ENCODE assay signal across 1 cellular context in the genomic region with DNA sequence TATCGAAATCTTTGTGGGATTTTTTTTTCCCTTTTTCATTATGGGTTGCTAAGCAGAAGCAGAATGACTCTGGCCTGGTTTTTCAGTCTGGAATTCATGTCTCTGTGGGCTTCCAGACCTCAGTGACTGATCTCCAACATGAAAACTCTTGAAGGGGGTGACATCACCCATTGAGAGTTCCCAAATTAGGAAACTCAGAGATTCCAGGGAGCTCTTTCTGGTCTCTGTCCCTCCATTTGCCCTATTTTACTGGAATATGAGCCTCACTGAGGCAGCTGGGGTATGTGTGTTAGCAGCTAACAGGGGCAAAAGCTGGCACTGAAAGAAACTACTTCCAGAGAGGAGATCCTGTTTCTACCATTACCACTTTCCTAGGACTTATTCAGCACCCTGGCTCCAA.
TF ChIP-seq lines count a peak whose summit lies in the region.

No MANE protein-coding gene starts in this region.

TF ChIP-seq in GM23338, 12 proteins besides CTCF, POLR2A, EP300 and RAD21 (continued from another document):
- TF ChIP-seq, protein P1, sequence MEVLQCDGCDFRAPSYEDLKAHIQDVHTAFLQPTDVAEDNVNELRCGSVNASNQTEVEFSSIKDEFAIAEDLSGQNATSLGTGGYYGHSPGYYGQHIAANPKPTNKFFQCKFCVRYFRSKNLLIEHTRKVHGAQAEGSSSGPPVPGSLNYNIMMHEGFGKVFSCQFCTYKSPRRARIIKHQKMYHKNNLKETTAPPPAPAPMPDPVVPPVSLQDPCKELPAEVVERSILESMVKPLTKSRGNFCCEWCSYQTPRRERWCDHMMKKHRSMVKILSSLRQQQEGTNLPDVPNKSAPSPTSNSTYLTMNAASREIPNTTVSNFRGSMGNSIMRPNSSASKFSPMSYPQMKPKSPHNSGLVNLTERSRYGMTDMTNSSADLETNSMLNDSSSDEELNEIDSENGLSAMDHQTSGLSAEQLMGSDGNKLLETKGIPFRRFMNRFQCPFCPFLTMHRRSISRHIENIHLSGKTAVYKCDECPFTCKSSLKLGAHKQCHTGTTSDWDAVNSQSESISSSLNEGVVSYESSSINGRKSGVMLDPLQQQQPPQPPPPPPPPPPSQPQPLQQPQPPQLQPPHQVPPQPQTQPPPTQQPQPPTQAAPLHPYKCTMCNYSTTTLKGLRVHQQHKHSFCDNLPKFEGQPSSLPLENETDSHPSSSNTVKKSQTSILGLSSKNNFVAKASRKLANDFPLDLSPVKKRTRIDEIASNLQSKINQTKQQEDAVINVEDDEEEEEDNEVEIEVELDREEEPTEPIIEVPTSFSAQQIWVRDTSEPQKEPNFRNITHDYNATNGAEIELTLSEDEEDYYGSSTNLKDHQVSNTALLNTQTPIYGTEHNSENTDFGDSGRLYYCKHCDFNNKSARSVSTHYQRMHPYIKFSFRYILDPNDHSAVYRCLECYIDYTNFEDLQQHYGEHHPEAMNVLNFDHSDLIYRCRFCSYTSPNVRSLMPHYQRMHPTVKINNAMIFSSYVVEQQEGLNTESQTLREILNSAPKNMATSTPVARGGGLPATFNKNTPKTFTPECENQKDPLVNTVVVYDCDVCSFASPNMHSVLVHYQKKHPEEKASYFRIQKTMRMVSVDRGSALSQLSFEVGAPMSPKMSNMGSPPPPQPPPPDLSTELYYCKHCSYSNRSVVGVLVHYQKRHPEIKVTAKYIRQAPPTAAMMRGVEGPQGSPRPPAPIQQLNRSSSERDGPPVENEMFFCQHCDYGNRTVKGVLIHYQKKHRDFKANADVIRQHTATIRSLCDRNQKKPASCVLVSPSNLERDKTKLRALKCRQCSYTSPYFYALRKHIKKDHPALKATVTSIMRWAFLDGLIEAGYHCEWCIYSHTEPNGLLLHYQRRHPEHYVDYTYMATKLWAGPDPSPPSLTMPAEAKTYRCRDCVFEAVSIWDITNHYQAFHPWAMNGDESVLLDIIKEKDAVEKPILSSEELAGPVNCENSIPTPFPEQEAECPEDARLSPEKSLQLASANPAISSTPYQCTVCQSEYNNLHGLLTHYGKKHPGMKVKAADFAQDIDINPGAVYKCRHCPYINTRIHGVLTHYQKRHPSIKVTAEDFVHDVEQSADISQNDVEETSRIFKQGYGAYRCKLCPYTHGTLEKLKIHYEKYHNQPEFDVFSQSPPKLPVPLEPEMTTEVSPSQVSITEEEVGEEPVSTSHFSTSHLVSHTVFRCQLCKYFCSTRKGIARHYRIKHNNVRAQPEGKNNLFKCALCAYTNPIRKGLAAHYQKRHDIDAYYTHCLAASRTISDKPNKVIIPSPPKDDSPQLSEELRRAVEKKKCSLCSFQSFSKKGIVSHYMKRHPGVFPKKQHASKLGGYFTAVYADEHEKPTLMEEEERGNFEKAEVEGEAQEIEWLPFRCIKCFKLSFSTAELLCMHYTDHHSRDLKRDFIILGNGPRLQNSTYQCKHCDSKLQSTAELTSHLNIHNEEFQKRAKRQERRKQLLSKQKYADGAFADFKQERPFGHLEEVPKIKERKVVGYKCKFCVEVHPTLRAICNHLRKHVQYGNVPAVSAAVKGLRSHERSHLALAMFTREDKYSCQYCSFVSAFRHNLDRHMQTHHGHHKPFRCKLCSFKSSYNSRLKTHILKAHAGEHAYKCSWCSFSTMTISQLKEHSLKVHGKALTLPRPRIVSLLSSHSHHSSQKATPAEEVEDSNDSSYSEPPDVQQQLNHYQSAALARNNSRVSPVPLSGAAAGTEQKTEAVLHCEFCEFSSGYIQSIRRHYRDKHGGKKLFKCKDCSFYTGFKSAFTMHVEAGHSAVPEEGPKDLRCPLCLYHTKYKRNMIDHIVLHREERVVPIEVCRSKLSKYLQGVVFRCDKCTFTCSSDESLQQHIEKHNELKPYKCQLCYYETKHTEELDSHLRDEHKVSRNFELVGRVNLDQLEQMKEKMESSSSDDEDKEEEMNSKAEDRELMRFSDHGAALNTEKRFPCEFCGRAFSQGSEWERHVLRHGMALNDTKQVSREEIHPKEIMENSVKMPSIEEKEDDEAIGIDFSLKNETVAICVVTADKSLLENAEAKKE (CRISPR knock-in tag; IDR thresholded peaks at IDR 0.05) = no peak
- TF ChIP-seq, protein P2, sequence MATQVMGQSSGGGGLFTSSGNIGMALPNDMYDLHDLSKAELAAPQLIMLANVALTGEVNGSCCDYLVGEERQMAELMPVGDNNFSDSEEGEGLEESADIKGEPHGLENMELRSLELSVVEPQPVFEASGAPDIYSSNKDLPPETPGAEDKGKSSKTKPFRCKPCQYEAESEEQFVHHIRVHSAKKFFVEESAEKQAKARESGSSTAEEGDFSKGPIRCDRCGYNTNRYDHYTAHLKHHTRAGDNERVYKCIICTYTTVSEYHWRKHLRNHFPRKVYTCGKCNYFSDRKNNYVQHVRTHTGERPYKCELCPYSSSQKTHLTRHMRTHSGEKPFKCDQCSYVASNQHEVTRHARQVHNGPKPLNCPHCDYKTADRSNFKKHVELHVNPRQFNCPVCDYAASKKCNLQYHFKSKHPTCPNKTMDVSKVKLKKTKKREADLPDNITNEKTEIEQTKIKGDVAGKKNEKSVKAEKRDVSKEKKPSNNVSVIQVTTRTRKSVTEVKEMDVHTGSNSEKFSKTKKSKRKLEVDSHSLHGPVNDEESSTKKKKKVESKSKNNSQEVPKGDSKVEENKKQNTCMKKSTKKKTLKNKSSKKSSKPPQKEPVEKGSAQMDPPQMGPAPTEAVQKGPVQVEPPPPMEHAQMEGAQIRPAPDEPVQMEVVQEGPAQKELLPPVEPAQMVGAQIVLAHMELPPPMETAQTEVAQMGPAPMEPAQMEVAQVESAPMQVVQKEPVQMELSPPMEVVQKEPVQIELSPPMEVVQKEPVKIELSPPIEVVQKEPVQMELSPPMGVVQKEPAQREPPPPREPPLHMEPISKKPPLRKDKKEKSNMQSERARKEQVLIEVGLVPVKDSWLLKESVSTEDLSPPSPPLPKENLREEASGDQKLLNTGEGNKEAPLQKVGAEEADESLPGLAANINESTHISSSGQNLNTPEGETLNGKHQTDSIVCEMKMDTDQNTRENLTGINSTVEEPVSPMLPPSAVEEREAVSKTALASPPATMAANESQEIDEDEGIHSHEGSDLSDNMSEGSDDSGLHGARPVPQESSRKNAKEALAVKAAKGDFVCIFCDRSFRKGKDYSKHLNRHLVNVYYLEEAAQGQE (IDR thresholded peaks at IDR 0.05; ENCODE audit: unreplicated experiment) = no peak
- TF ChIP-seq POLR2AphosphoS5 (IDR thresholded peaks at IDR 0.05; ENCODE audit: low read depth) = no peak
TF ChIP-seq in GM23338: peak in this region for 0.
